Comparison of ENCODE assay signal across 8 cellular contexts in genomic region chr7:151057038-151057736, GRCh38.
A peak's percentile ranks its signal among the peaks of the same experiment; 100 is the strongest.
DNase-seq lines count a peak whose midpoint lies in the region; ATAC-seq and TF ChIP-seq lines count a peak whose summit lies in the region.

No MANE protein-coding gene starts in this region.

- peak overlapping the region; percentile 86 for H3K27ac Mint-ChIP-seq in stimulated activated memory B cell treated with anti-CD40 and anti-IgM and Interleukin-4, amounts not matched to agents 10 μg/mL and 1 μg/mL and 100 μg/mL, for 72 hours

- peak overlapping the region; percentile 88 for H3K4me3 Mint-ChIP-seq in stimulated activated memory B cell treated with anti-CD40 and anti-IgM and Interleukin-4, amounts not matched to agents 10 μg/mL and 1 μg/mL and 100 μg/mL, for 72 hours

- H3K9me3 Mint-ChIP-seq in stimulated activated memory B cell treated with anti-CD40 and anti-IgM and Interleukin-4, amounts not matched to agents 10 μg/mL and 1 μg/mL and 100 μg/mL, for 72 hours: no peaks in the 10 kb centered on the region

- DNase-seq in AG04449 (ENCODE audit: low read depth, low spot score) (no peak), WERI-Rb-1 (peak; percentile 35), hepatic stellate cell (ENCODE audit: low spot score) (peak; percentile 74), NOMO-1 treated with dmso at 0.1 percent for 144 hours (lab: John Stamatoyannopoulos, UW; ENCODE audit: unreplicated experiment) (no peak)
- no peak for DNase-seq in activated CD4-positive, alpha-beta T cell treated with anti-CD3 and anti-CD28 coated beads, Interleukin-2, amount 50 U/mL, for 4 hours

- H3K27ac ChIP-seq in WERI-Rb-1: peak overlapping the region; percentile 22; the same call in 1 of the 2 replicates

- TF ChIP-seq CTCF in AG04449 (IDR thresholded peaks at IDR 0.05; ENCODE audit: insufficient read depth, low read length, missing control alignments) (no peak), WERI-Rb-1 (IDR thresholded peaks at IDR 0.05; ENCODE audit: low read depth, low read length) (no peak)

- peaks cover 8% of the 10 kb centered on the region for H3K27me3 Mint-ChIP-seq in stimulated activated memory B cell treated with anti-CD40 and anti-IgM and Interleukin-4, amounts not matched to agents 10 μg/mL and 1 μg/mL and 100 μg/mL, for 72 hours

- CTCF ChIA-PET in AG04449 (lab: Yijun Ruan, JAX): interaction anchor here (0.9 to 1.7 kb wide), 4 partner anchors 25 to 56 kb away, joined by 3 to 5 read pairs (median 4); no protein-coding TSS in a partner anchor

- peaks cover 31% of the 10 kb centered on the region for H3K36me3 Mint-ChIP-seq in stimulated activated memory B cell treated with anti-CD40 and anti-IgM and Interleukin-4, amounts not matched to agents 10 μg/mL and 1 μg/mL and 100 μg/mL, for 72 hours

- peak; percentile 12 for ATAC-seq in GM19025 (IDR thresholded peaks at IDR 0.05; ENCODE audit: low read depth, unreplicated experiment)
- ATAC-seq in HG03108 (IDR thresholded peaks at IDR 0.05; ENCODE audit: unreplicated experiment): peak; percentile 4
- ATAC-seq in stimulated activated memory B cell treated with anti-CD40 and anti-IgM and Interleukin-4, amounts not matched to agents 10 μg/mL and 1 μg/mL and 100 μg/mL, for 72 hours: peak; percentile 0

- peaks cover 46% of the 10 kb centered on the region for H3K4me1 Mint-ChIP-seq in stimulated activated memory B cell treated with anti-CD40 and anti-IgM and Interleukin-4, amounts not matched to agents 10 μg/mL and 1 μg/mL and 100 μg/mL, for 72 hours

- H3K9me3 ChIP-seq in WERI-Rb-1 (ENCODE audit: severe bottlenecking): no peaks in the 10 kb centered on the region

- no peaks in the 10 kb centered on the region for H3K27me3 ChIP-seq in WERI-Rb-1 (ENCODE audit: insufficient read depth, low read depth, severe bottlenecking)

- H3K4me3 ChIP-seq in AG04449 (ENCODE audit: low read depth, low read length) (peak overlapping the region; percentile 73), WERI-Rb-1 (ENCODE audit: low read depth, low read length) (peak overlapping the region; percentile 76)

- H3K36me3 ChIP-seq in WERI-Rb-1: peaks cover 4% of the 10 kb centered on the region

- POLR2A ChIA-PET in AG04449 (lab: Yijun Ruan, JAX): interaction anchor here (1.7 kb wide), 1 partner anchor 29 kb away, joined by 9 read pairs; the partner anchor contains the start of gene ABCB8

Comparison
In these comparisons a context has a peak if more than half of its experiments do, and no peak if none do; other contexts are left out.
1. DNase-seq: peak in WERI-Rb-1 (single experiment) and hepatic stellate cell (single experiment); none in AG04449 (single experiment), NOMO-1 treated with dmso at 0.1 percent for 144 hours (single experiment) and activated CD4-positive, alpha-beta T cell treated with anti-CD3 and anti-CD28 coated beads, Interleukin-2, amount 50 U/mL, for 4 hours (0 of 2).
2. Peak in every context shown above with its lines, with median percentiles within 50 percentile points of each other: ATAC-seq.